19 cellular contexts compared by ENCODE assay signal in the genomic region with DNA sequence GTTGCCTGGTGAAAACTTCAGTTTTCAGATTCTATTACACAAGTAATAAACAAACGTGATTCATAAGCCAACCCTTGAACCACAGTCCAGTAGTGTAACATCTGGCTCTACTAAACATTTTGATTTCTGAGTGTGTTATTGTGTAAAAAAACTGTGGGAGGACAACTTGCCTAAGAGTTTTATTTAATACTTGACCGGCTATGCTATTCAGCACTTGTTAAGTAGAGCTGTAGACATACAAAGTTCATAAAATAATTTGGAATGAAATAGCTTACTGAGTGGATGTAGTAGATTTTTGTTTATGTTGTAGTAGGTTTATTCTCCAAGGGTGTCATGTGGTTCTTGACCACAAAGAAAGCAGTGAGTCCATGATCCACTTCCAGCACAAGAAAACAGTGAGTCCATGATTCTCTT. TPM values are rescaled to one million over a fixed set of nuclear protein-coding genes. Genes with fewer than 3 reads are reported as not detected.
DNase-seq lines count a peak whose midpoint lies in the region; FAIRE-seq and TF ChIP-seq lines count a peak whose summit lies in the region.
"Had no signal": no experiment of that assay in that cellular context is flagged by ENCODE, and none has a peak within 500 bp of the region (broad histone marks: within the 10 kb centered on the region; RNA-seq: fewer than 3 reads in every experiment).

No MANE protein-coding gene starts in this region.

- H3K9me3 ChIP-seq in tibial artery: peaks cover 0 to 5% (median 0%) of the 10 kb centered on the region in 3 donors

- no peaks in the 10 kb centered on the region for H3K36me3 Mint-ChIP-seq in chondrocyte (ENCODE audit: low read depth)
- H3K36me3 Mint-ChIP-seq: stimulated activated memory B cell treated with anti-CD40 and anti-IgM and Interleukin-4, amounts not matched to agents 10 μg/mL and 1 μg/mL and 100 μg/mL, for 72 hours had no signal

- H3K9me3 Mint-ChIP-seq in chondrocyte (ENCODE audit: low read depth): peaks cover 7% of the 10 kb centered on the region
- H3K9me3 Mint-ChIP-seq: activated CD8-positive, alpha-beta T cell treated with anti-CD3 and anti-CD28 coated beads for 36 hours; activated T-helper 1 cell treated with anti-CD3 and anti-CD28 coated beads, Interleukin-12 subunit alpha, Interleukin-12 subunit beta, Interleukin-2, Interleukin-4 antibody, amounts not matched to agents 30 ng/mL and 10 ng/mL and 1 ng/mL, durations not matched to agents 14 hours and 24 hours and 36 hours; dendritic cell treated with granulocyte-macrophage colony-stimulating factor and Interleukin-4, amounts not matched to agents 40 ng/mL and 50 ng/mL, for 4 days; stimulated activated memory B cell treated with anti-CD40 and anti-IgM and Interleukin-4, amounts not matched to agents 10 μg/mL and 1 μg/mL and 100 μg/mL, for 72 hours had no signal

- no peak overlapping the region for H3K4me3 Mint-ChIP-seq in chondrocyte (ENCODE audit: unreplicated experiment)
- H3K4me3 Mint-ChIP-seq: activated CD8-positive, alpha-beta T cell treated with anti-CD3 and anti-CD28 coated beads for 36 hours; activated T-helper 1 cell treated with anti-CD3 and anti-CD28 coated beads, Interleukin-12 subunit alpha, Interleukin-12 subunit beta, Interleukin-2, Interleukin-4 antibody, amounts not matched to agents 30 ng/mL and 10 ng/mL and 1 ng/mL, durations not matched to agents 14 hours and 24 hours and 36 hours; CD8-positive, alpha-beta memory T cell; dendritic cell treated with granulocyte-macrophage colony-stimulating factor and Interleukin-4, amounts not matched to agents 40 ng/mL and 50 ng/mL, for 4 days; stimulated activated memory B cell treated with anti-CD40 and anti-IgM and Interleukin-4, amounts not matched to agents 10 μg/mL and 1 μg/mL and 100 μg/mL, for 72 hours had no signal

- H3K4me3 ChIP-seq in tibial artery: no peak overlapping the region

- H3K27me3 Mint-ChIP-seq in chondrocyte (ENCODE audit: low read depth): no peaks in the 10 kb centered on the region

- H3K4me1 Mint-ChIP-seq in chondrocyte (ENCODE audit: low read depth): peaks cover 30% of the 10 kb centered on the region

- H3K36me3 ChIP-seq in tibial artery: no peaks in the 10 kb centered on the region

- H3K27ac Mint-ChIP-seq in chondrocyte (ENCODE audit: unreplicated experiment): peak overlapping the region; percentile 56
- H3K27ac Mint-ChIP-seq: activated CD8-positive, alpha-beta T cell treated with anti-CD3 and anti-CD28 coated beads for 36 hours; activated T-helper 1 cell treated with anti-CD3 and anti-CD28 coated beads, Interleukin-12 subunit alpha, Interleukin-12 subunit beta, Interleukin-2, Interleukin-4 antibody, amounts not matched to agents 30 ng/mL and 10 ng/mL and 1 ng/mL, durations not matched to agents 14 hours and 24 hours and 36 hours; CD8-positive, alpha-beta memory T cell; dendritic cell treated with granulocyte-macrophage colony-stimulating factor and Interleukin-4, amounts not matched to agents 40 ng/mL and 50 ng/mL, for 4 days; stimulated activated memory B cell treated with anti-CD40 and anti-IgM and Interleukin-4, amounts not matched to agents 10 μg/mL and 1 μg/mL and 100 μg/mL, for 72 hours had no signal

- H3K27me3 ChIP-seq in tibial artery: no peaks in the 10 kb centered on the region

- FAIRE-seq in GM19239 (lab: Jason Lieb, UNC): peak; percentile 26
- FAIRE-seq: small intestine, urothelium cell line had no signal

- intact Hi-C loops in tibial artery (cut with DNase I; ENCODE audit: low total_unique reads): no loop called here

- no peak for TF ChIP-seq CTCF in chondrocyte (IDR thresholded peaks at IDR 0.05)
- no peak for TF ChIP-seq CTCF in tibial artery (IDR thresholded peaks at IDR 0.05)

- DNase-seq in GM19239 (ENCODE audit: insufficient read length, low spot score) (no peak), chondrocyte (ENCODE audit: low spot score) (no peak), iris pigment epithelial cell (ENCODE audit: low read depth) (peak; percentile 63), tibial artery (no peak), LoVo (ENCODE audit: low spot score) (no peak), activated gamma-delta T cell (lab: John Stamatoyannopoulos, UW) (no peak), kidney glomerular epithelial cell (lab: John Stamatoyannopoulos, UW) (no peak)
- DNase-seq: activated CD8-positive, alpha-beta T cell treated with anti-CD3 and anti-CD28 coated beads for 36 hours; anterior cingulate cortex; CD8-positive, alpha-beta memory T cell; NCI-H2029; NCI-H510A treated with DMSO at 0.1 percent for 48 hours; small intestine had no signal

- H3K27ac ChIP-seq in tibial artery: peak overlapping the region; percentile 59 to 64

- peaks cover 0 to 40% (median 15%) of the 10 kb centered on the region in 4 donors for H3K4me1 ChIP-seq in tibial artery

RNA-seq across cellular contexts. Expression of gene LVRN, which starts 17.4 kb away (rescaled TPM):
- 0.19 to 0.62 TPM (median 0.46 TPM) in 3 replicates for total RNA-seq in chondrocyte
- total RNA-seq: activated T-helper 1 cell treated with anti-CD3 and anti-CD28 coated beads, Interleukin-12 subunit alpha, Interleukin-12 subunit beta, Interleukin-2, Interleukin-4 antibody, amounts not matched to agents 30 ng/mL and 10 ng/mL and 1 ng/mL, durations not matched to agents 14 hours and 24 hours and 36 hours; G401 had no signal

RNA-seq across cellular contexts. Expression of gene ARL14EPL, which starts 52.6 kb away (rescaled TPM):
- total RNA-seq in chondrocyte: not detected in 3 replicates
- total RNA-seq: activated CD8-positive, alpha-beta T cell treated with anti-CD3 and anti-CD28 coated beads for 36 hours; activated T-helper 1 cell treated with anti-CD3 and anti-CD28 coated beads, Interleukin-12 subunit alpha, Interleukin-12 subunit beta, Interleukin-2, Interleukin-4 antibody, amounts not matched to agents 30 ng/mL and 10 ng/mL and 1 ng/mL, durations not matched to agents 14 hours and 24 hours and 36 hours; CD8-positive, alpha-beta memory T cell; esophagus mucosa; G401 had no signal
